ENCODE assay signal across 1 cellular context in genomic region chr17:43020030-43020621, GRCh38.
TF ChIP-seq lines count a peak whose summit lies in the region.

No MANE protein-coding gene starts in this region.

TF ChIP-seq in H1, 55 proteins besides CTCF, POLR2A, EP300 and RAD21:
- TF ChIP-seq POLR2AphosphoS5 (IDR thresholded peaks at IDR 0.05; ENCODE audit: low read depth, low read length) (no peak), KDM4A (IDR thresholded peaks at IDR 0.05; ENCODE audit: low read depth, low read length, severe bottlenecking) (no peak), CBX5 (IDR thresholded peaks at IDR 0.05; ENCODE audit: low read depth, low read length) (no peak), MAFK (IDR thresholded peaks at IDR 0.05; ENCODE audit: low read depth, low read length) (no peak), SP2 (IDR thresholded peaks at IDR 0.05; ENCODE audit: low read length) (no peak), CHD2 (IDR thresholded peaks at IDR 0.05; ENCODE audit: low read length) (no peak), SRF (IDR thresholded peaks at IDR 0.05; ENCODE audit: low read depth, low read length) (no peak), SAP30 (IDR thresholded peaks at IDR 0.05; ENCODE audit: insufficient read depth, insufficient replicate concordance, low read length) (no peak), BACH1 (IDR thresholded peaks at IDR 0.05; ENCODE audit: low read length) (no peak), CHD1 (IDR thresholded peaks at IDR 0.05; ENCODE audit: low read depth, low read length) (no peak), HDAC6 (IDR thresholded peaks at IDR 0.05; ENCODE audit: low read depth, low read length) (no peak), RFX5 (IDR thresholded peaks at IDR 0.05; ENCODE audit: borderline replicate concordance, low read depth, low read length) (no peak), CHD7 (IDR thresholded peaks at IDR 0.05; ENCODE audit: insufficient replicate concordance, low read length) (no peak), JUND (IDR thresholded peaks at IDR 0.05; ENCODE audit: low read length) (no peak), TAF7 (optimal IDR thresholded peaks at IDR 0.05; ENCODE audit: borderline replicate concordance, low read depth, low read length) (no peak), SP4 (IDR thresholded peaks at IDR 0.05; ENCODE audit: low read length) (no peak), HDAC2 (IDR thresholded peaks at IDR 0.05; ENCODE audit: borderline replicate concordance in 1 of 2, low read depth in 2 of 2, low read length in 2 of 2) (no peak), CREB1 (IDR thresholded peaks at IDR 0.05) (no peak), TCF12 (IDR thresholded peaks at IDR 0.05; ENCODE audit: low read depth, low read length) (no peak)
